ENCODE assay signal across 26 cellular contexts in genomic region chr10:47088656-47089354, GRCh38.
A peak's percentile ranks its signal among the peaks of the same experiment; 100 is the strongest.
DNase-seq lines count a peak whose midpoint lies in the region; ATAC-seq and TF ChIP-seq lines count a peak whose summit lies in the region.
"Had no signal": no experiment of that assay in that cellular context is flagged by ENCODE, and none has a peak within 500 bp of the region (broad histone marks: within the 10 kb centered on the region; RNA-seq: fewer than 3 reads in every experiment).

No MANE protein-coding gene starts in this region.

- no peaks in the 10 kb centered on the region for H3K79me2 ChIP-seq in Loucy (ENCODE audit: insufficient read depth, low read length)

- H3K27ac ChIP-seq in right atrium auricular region = no peak overlapping the region
- peak overlapping the region in 8 of 11 experiments; percentile 0 to 84 (median 61); a peak in 10 of 22 replicates for H3K27ac ChIP-seq in BLaER1 treated with 17β-estradiol and CSF1 and Interleukin-3, amounts not matched to agents 10 nM and 100 nM
- H3K27ac ChIP-seq: A549 had no signal

- DNase-seq in Right ventricle myocardium inferior (ENCODE audit: missing footprints) (no peak), right atrium auricular region (ENCODE audit: low spot score) (no peak), neural crest cell (ENCODE audit: low read depth, low spot score) (no peak), SW 1271 (lab: John Stamatoyannopoulos, UW) (no peak), progenitor cell of endocrine pancreas (ENCODE audit: low spot score, unreplicated experiment) (no peak)
- DNase-seq: AML-193, DMS153, GDM1, HCEC 1CT, IMR-90, KG1, NCI-H1092, NCI-H1417 treated with DMSO at 0.1 percent for 48 hours, NCI-H1694 treated with DMSO at 0.1 percent for 48 hours, NCI-H2081, NCI-H2171, NCI-H226, NCI-H510A, NCI-H69, RPMI8226, SHP77 treated with DMSO at 0.1 percent for 48 hours had no signal

- no peaks in the 10 kb centered on the region for H3K27me3 ChIP-seq in right atrium auricular region
- 0 out of 22 replicates have a peak, but pooled peaks cover 0 to 3% (median 0%) of the 10 kb centered on the region in 11 experiments for H3K27me3 ChIP-seq in BLaER1 treated with 17β-estradiol and CSF1 and Interleukin-3, amounts not matched to agents 10 nM and 100 nM
- no peaks in the 10 kb centered on the region for H3K27me3 ChIP-seq in Loucy (ENCODE audit: insufficient read depth, low read length, poor library complexity, severe bottlenecking)

- H3K9ac ChIP-seq in BLaER1 treated with 17β-estradiol and CSF1 and Interleukin-3, amounts not matched to agents 10 nM and 100 nM = no peak overlapping the region; a peak in 1 of 22 replicates
- H3K9ac ChIP-seq in Loucy (ENCODE audit: low read depth, low read length, poor library complexity, severe bottlenecking) = peak overlapping the region; percentile 58

- H3K4me1 ChIP-seq in right atrium auricular region (no peaks in the 10 kb centered on the region), Loucy (ENCODE audit: insufficient read depth, low read length, poor library complexity, severe bottlenecking) (peaks cover 25% of the 10 kb centered on the region)
- H3K4me1 ChIP-seq in BLaER1 treated with 17β-estradiol and CSF1 and Interleukin-3, amounts not matched to agents 10 nM and 100 nM = peaks cover 24 to 65% (median 54%) of the 10 kb centered on the region in 10 experiments
- H3K4me1 ChIP-seq: A549 had no signal

- no peak overlapping the region for H3K4me3 Mint-ChIP-seq in neural crest cell
- H3K4me3 Mint-ChIP-seq in progenitor cell of endocrine pancreas (ENCODE audit: low read depth) = no peak overlapping the region

- peak overlapping the region in 10 of 11 experiments; percentile 5 to 86 (median 73); a peak in 16 of 22 replicates for H3K4me2 ChIP-seq in BLaER1 treated with 17β-estradiol and CSF1 and Interleukin-3, amounts not matched to agents 10 nM and 100 nM
- peak overlapping the region; percentile 46 for H3K4me2 ChIP-seq in Loucy (ENCODE audit: low read depth, low read length, poor library complexity, severe bottlenecking)
- H3K4me2 ChIP-seq: A549 had no signal

- TF ChIP-seq CTCF in right atrium auricular region (IDR thresholded peaks at IDR 0.05) (no peak), Loucy (conservative IDR thresholded peaks at IDR 0.05; ENCODE audit: low read length) (no peak), neural crest cell (conservative IDR thresholded peaks at IDR 0.05) (no peak), progenitor cell of endocrine pancreas (IDR thresholded peaks at IDR 0.05; ENCODE audit: unreplicated experiment) (no peak)

- H3K9me3 Mint-ChIP-seq in neural crest cell (peaks cover 5% of the 10 kb centered on the region), progenitor cell of endocrine pancreas (ENCODE audit: low read depth) (no peaks in the 10 kb centered on the region)

- no peak overlapping the region for H2AFZ ChIP-seq in Loucy (ENCODE audit: low read length)

- H3F3A ChIP-seq in Loucy (ENCODE audit: low read depth) = peaks cover 3% of the 10 kb centered on the region; the same call in 1 of the 2 replicates

- no peaks in the 10 kb centered on the region for H4K20me1 ChIP-seq in BLaER1 treated with 17β-estradiol and CSF1 and Interleukin-3, amounts not matched to agents 10 nM and 100 nM
- no peaks in the 10 kb centered on the region for H4K20me1 ChIP-seq in Loucy (ENCODE audit: insufficient read depth, low read length, poor library complexity, severe bottlenecking)

- ATAC-seq in Right ventricle myocardium inferior (peak; percentile 49), HG02852 (IDR thresholded peaks at IDR 0.05; ENCODE audit: unreplicated experiment) (no peak)
- ATAC-seq: A549, GM12878 had no signal

- H3K27me3 Mint-ChIP-seq in neural crest cell (ENCODE audit: low read depth) (no peaks in the 10 kb centered on the region), progenitor cell of endocrine pancreas (peaks cover 36% of the 10 kb centered on the region)

- H3K36me3 Mint-ChIP-seq in neural crest cell (ENCODE audit: low read depth) (no peaks in the 10 kb centered on the region), progenitor cell of endocrine pancreas (ENCODE audit: insufficient read depth) (no peaks in the 10 kb centered on the region)

- H3K36me3 ChIP-seq in right atrium auricular region = no peaks in the 10 kb centered on the region
- no peaks in the 10 kb centered on the region for H3K36me3 ChIP-seq in BLaER1 treated with 17β-estradiol and CSF1 and Interleukin-3, amounts not matched to agents 10 nM and 100 nM
- H3K36me3 ChIP-seq in Loucy (ENCODE audit: insufficient read depth, low read length) = no peaks in the 10 kb centered on the region

- H3K9me2 ChIP-seq in Loucy (replicated peaks; ENCODE audit: low read depth, low read length) = no peaks in the 10 kb centered on the region

- H3K4me3 ChIP-seq in right atrium auricular region = no peak overlapping the region
- no peak overlapping the region for H3K4me3 ChIP-seq in BLaER1 treated with 17β-estradiol and CSF1 and Interleukin-3, amounts not matched to agents 10 nM and 100 nM
- H3K4me3 ChIP-seq in Loucy (ENCODE audit: low read length, poor library complexity, severe bottlenecking) = no peak overlapping the region
- H3K4me3 ChIP-seq: A549, GM12878 had no signal

- H3K27ac Mint-ChIP-seq in neural crest cell (ENCODE audit: unreplicated experiment) (peak overlapping the region; percentile 23), progenitor cell of endocrine pancreas (no peak overlapping the region)

- H3K9me3 ChIP-seq in right atrium auricular region (no peaks in the 10 kb centered on the region), Loucy (ENCODE audit: insufficient read depth, low read depth, low read length) (no peaks in the 10 kb centered on the region)
- H3K9me3 ChIP-seq in BLaER1 treated with 17β-estradiol and CSF1 and Interleukin-3, amounts not matched to agents 10 nM and 100 nM (replicated peaks in 1 of 11) = no peaks in the 10 kb centered on the region; a peak in 1 of 22 replicates
- H3K9me3 ChIP-seq: A549 had no signal

- intact Hi-C loops in Right ventricle myocardium inferior (cut with DNase I) = no loop called here

- H3K4me1 Mint-ChIP-seq in neural crest cell (peaks cover 10% of the 10 kb centered on the region), progenitor cell of endocrine pancreas (ENCODE audit: low read depth) (no peaks in the 10 kb centered on the region)

Comparison
In these comparisons a context has a peak if more than half of its experiments do, and no peak if none do; other contexts are left out.
1. H3K27ac ChIP-seq: peak in BLaER1 treated with 17β-estradiol and CSF1 and Interleukin-3, amounts not matched to agents 10 nM and 100 nM (8 of 11); none in right atrium auricular region (0 of 2).